In the genomic region with DNA sequence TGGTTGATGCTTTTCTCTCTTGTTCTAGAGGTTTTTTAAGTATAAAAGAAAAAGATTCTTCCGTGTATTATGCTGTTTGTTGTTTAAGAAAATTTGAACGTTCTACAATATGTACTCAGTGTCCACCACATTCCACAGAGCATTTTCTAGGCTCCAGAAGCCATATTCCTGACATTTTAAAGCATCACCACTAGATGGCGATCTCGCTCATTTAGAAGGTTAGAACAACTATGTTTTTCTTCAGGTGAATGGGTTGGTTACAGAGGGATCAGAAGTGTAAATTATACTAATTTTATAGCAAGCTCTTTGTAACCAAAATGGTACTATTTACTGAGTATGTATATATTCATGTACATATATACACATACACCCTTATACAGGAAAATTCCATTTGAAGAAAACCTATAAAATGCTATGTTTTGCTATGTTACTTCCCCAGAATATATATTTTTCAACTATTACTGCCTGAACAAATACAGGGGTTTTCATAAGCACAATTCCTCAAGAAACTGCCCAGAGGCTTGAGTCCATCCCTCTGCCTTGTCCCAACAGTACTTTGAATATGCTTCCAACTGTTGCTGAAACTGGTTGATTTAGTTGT, we compare ENCODE assay signal across 8 cellular contexts.
A peak's percentile ranks its signal among the peaks of the same experiment; 100 is the strongest.
DNase-seq lines count a peak whose midpoint lies in the region; ATAC-seq and TF ChIP-seq lines count a peak whose summit lies in the region.

No MANE protein-coding gene starts in this region.

- TF ChIP-seq CTCF in MCF 10A (IDR thresholded peaks at IDR 0.05; ENCODE audit: unreplicated experiment): peak; percentile 66
- TF ChIP-seq CTCF in type B pancreatic cell (conservative IDR thresholded peaks at IDR 0.05): peak; percentile 90

- ATAC-seq in GM19463 (IDR thresholded peaks at IDR 0.05; ENCODE audit: unreplicated experiment) (peak; percentile 91), HG03469 (IDR thresholded peaks at IDR 0.05; ENCODE audit: unreplicated experiment) (peak; percentile 88)

- H3K27ac Mint-ChIP-seq in MCF 10A (ENCODE audit: low read depth, unreplicated experiment) (no peak overlapping the region), type B pancreatic cell (no peak overlapping the region)

- H3K9me3 Mint-ChIP-seq in MCF 10A (ENCODE audit: unreplicated experiment) (no peaks in the 10 kb centered on the region), type B pancreatic cell (no peaks in the 10 kb centered on the region)

- CTCF ChIA-PET in MCF 10A (lab: Yijun Ruan, JAX): interaction anchor here (0.5 to 1.2 kb wide), 16 partner anchors 9 to 1550 kb away, joined by 3 to 8 read pairs (median 4); no protein-coding TSS in a partner anchor

- peak; percentile 1 to 22 for DNase-seq in activated CD4-positive, alpha-beta T cell treated with anti-CD3 and anti-CD28 coated beads for 4 hours
- no peak for DNase-seq in activated CD4-positive, alpha-beta T cell treated with anti-CD3 and anti-CD28 coated beads, Interleukin-2, amount 50 U/mL, for 4 hours
- DNase-seq in NCI-H82 (lab: John Stamatoyannopoulos, UW) (peak; percentile 73), MCF 10A (ENCODE audit: unreplicated experiment) (peak; percentile 70), kidney tubule cell (ENCODE audit: low spot score) (peak; percentile 64), type B pancreatic cell (ENCODE audit: extremely low spot score, unreplicated experiment) (no peak)

- no peaks in the 10 kb centered on the region for H3K27me3 Mint-ChIP-seq in MCF 10A (ENCODE audit: insufficient read depth, unreplicated experiment)
- no peaks in the 10 kb centered on the region for H3K27me3 Mint-ChIP-seq in type B pancreatic cell

- H3K36me3 Mint-ChIP-seq in MCF 10A (ENCODE audit: insufficient read depth, unreplicated experiment) (no peaks in the 10 kb centered on the region), type B pancreatic cell (no peaks in the 10 kb centered on the region)

- H3K4me1 Mint-ChIP-seq in MCF 10A (ENCODE audit: insufficient read depth, unreplicated experiment): peaks cover 3% of the 10 kb centered on the region
- peaks cover 4% of the 10 kb centered on the region for H3K4me1 Mint-ChIP-seq in type B pancreatic cell (ENCODE audit: unreplicated experiment)

- POLR2A ChIA-PET in MCF 10A (lab: Yijun Ruan, JAX): no interaction called here

- no TSS peak for BruUV-seq in MCF 10A (replicated peaks; lab: Mats Ljungman, UMichigan)

- H3K4me3 Mint-ChIP-seq in MCF 10A (ENCODE audit: unreplicated experiment) (no peak overlapping the region), type B pancreatic cell (no peak overlapping the region)

- intact Hi-C loops in MCF 10A (cut with micrococcal nuclease): no loop called here

Comparison
In these comparisons a context has a peak if more than half of its experiments do, and no peak if none do; other contexts are left out.
1. DNase-seq: peak in activated CD4-positive, alpha-beta T cell treated with anti-CD3 and anti-CD28 coated beads for 4 hours (2 of 2), NCI-H82 (single experiment), MCF 10A (single experiment) and kidney tubule cell (single experiment); none in activated CD4-positive, alpha-beta T cell treated with anti-CD3 and anti-CD28 coated beads, Interleukin-2, amount 50 U/mL, for 4 hours (0 of 2) and type B pancreatic cell (single experiment).